ENCODE assay signal across 1 cellular context in the genomic region with DNA sequence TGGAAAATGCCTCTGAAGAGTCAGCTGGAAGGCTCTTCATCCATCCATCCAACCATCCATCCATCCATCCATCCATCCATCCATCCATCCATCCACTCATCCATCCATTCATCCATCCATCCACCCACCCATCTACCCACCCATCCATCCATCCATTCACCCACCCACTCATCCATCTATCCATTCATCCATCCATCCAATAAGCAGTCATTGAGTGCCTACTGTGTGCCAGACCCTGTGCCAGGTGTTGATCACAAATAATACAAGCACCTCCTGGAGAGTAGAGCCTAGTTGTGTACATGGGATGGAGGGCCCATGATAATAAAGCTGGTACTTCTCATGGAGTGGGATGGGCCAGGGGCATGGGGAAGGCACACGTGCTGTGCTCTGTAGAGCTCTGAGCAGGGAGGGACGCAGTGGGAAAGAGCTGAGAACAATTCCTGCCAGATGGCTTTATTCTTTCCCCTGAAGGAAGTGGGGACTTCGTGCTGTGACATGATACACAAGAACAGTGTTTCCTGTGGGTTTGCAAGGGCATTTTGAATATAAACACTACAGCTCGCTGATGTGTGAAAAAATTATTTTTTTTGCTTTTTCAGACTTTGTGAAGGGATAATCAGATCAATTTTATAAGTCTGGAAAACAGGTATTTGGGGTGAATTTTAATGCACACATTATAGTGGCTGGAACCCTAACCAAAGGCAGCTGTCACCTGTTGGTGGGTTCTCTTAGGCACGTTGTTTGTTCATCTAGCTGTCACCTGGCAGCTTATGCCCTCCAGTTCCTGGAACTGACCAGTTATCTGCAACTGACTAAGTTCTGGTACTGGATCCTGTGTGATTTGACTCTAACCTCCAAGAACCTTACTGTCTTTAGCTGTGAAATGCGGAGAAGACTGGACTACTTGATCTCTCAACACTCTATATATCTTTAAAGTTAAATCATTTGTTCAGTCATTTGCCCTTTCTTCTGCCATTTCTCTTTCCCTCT.
TF ChIP-seq lines count a peak whose summit lies in the region.

No MANE protein-coding gene starts in this region.

TF ChIP-seq in K562, 482 proteins besides CTCF, POLR2A, EP300 and RAD21 (continued from another document):
- TF ChIP-seq, protein P1, sequence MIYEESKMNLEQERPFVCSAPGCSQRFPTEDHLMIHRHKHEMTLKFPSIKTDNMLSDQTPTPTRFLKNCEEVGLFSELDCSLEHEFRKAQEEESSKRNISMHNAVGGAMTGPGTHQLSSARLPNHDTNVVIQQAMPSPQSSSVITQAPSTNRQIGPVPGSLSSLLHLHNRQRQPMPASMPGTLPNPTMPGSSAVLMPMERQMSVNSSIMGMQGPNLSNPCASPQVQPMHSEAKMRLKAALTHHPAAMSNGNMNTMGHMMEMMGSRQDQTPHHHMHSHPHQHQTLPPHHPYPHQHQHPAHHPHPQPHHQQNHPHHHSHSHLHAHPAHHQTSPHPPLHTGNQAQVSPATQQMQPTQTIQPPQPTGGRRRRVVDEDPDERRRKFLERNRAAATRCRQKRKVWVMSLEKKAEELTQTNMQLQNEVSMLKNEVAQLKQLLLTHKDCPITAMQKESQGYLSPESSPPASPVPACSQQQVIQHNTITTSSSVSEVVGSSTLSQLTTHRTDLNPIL (CRISPR knock-in tag; IDR thresholded peaks at IDR 0.05), result no peak
- TF ChIP-seq KDM1A (IDR thresholded peaks at IDR 0.05) (peak; percentile 52 to 60; a peak in 3 of 4 replicates), ZNF764 (CRISPR knock-in tag; IDR thresholded peaks at IDR 0.05; ENCODE audit: low read depth) (no peak), U2AF1 (optimal IDR thresholded peaks at IDR 0.05; ENCODE audit: low read depth, low read length) (no peak), RFX5 (IDR thresholded peaks at IDR 0.05; ENCODE audit: low read depth, low read length) (no peak), HNRNPLL (IDR thresholded peaks at IDR 0.05; ENCODE audit: low read depth, low read length, poor library complexity, severe bottlenecking) (peak; percentile 76), SUPT5H (IDR thresholded peaks at IDR 0.05) (peak; percentile 57; the same call in 1 of the 2 replicates)
- TF ChIP-seq, protein P2, sequence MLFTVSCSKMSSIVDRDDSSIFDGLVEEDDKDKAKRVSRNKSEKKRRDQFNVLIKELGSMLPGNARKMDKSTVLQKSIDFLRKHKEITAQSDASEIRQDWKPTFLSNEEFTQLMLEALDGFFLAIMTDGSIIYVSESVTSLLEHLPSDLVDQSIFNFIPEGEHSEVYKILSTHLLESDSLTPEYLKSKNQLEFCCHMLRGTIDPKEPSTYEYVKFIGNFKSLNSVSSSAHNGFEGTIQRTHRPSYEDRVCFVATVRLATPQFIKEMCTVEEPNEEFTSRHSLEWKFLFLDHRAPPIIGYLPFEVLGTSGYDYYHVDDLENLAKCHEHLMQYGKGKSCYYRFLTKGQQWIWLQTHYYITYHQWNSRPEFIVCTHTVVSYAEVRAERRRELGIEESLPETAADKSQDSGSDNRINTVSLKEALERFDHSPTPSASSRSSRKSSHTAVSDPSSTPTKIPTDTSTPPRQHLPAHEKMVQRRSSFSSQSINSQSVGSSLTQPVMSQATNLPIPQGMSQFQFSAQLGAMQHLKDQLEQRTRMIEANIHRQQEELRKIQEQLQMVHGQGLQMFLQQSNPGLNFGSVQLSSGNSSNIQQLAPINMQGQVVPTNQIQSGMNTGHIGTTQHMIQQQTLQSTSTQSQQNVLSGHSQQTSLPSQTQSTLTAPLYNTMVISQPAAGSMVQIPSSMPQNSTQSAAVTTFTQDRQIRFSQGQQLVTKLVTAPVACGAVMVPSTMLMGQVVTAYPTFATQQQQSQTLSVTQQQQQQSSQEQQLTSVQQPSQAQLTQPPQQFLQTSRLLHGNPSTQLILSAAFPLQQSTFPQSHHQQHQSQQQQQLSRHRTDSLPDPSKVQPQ (CRISPR knock-in tag; IDR thresholded peaks at IDR 0.05; ENCODE audit: borderline replicate concordance), result no peak
- TF ChIP-seq, protein P3, sequence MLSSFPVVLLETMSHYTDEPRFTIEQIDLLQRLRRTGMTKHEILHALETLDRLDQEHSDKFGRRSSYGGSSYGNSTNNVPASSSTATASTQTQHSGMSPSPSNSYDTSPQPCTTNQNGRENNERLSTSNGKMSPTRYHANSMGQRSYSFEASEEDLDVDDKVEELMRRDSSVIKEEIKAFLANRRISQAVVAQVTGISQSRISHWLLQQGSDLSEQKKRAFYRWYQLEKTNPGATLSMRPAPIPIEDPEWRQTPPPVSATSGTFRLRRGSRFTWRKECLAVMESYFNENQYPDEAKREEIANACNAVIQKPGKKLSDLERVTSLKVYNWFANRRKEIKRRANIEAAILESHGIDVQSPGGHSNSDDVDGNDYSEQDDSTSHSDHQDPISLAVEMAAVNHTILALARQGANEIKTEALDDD (IDR thresholded peaks at IDR 0.05), result 0 out of 2 replicates have a peak, but pooled peaks have one; percentile 44
- TF ChIP-seq, protein P4, sequence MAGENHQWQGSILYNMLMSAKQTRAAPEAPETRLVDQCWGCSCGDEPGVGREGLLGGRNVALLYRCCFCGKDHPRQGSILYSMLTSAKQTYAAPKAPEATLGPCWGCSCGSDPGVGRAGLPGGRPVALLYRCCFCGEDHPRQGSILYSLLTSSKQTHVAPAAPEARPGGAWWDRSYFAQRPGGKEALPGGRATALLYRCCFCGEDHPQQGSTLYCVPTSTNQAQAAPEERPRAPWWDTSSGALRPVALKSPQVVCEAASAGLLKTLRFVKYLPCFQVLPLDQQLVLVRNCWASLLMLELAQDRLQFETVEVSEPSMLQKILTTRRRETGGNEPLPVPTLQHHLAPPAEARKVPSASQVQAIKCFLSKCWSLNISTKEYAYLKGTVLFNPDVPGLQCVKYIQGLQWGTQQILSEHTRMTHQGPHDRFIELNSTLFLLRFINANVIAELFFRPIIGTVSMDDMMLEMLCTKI (IDR thresholded peaks at IDR 0.05; ENCODE audit: partially characterized antibody), result no peak
TF ChIP-seq in K562: peak in this region for 5.
